ENCODE assay signal across 8 cellular contexts in genomic region chr20:24100370-24101011, GRCh38.
A peak's percentile ranks its signal among the peaks of the same experiment; 100 is the strongest.
DNase-seq lines count a peak whose midpoint lies in the region; ATAC-seq and TF ChIP-seq lines count a peak whose summit lies in the region.

No MANE protein-coding gene starts in this region.

- peaks cover 20% of the 10 kb centered on the region for H3K4me1 Mint-ChIP-seq in activated CD8-positive, alpha-beta memory T cell treated with anti-CD3 and anti-CD28 coated beads, Interleukin-2, amount 10 ng/mL, durations not matched to agents 7 days and 5 days

- H2BK120ac ChIP-seq in neuronal stem cell (ENCODE audit: low read depth, low read length) = no peak overlapping the region

- H3K4me1 ChIP-seq in esophagus squamous epithelium (peaks cover 0 to 3% (median 3%) of the 10 kb centered on the region in 3 donors), neuronal stem cell (ENCODE audit: control insufficient read depth in 2 of 2, insufficient read depth in 1 of 2, low read depth in 1 of 2, low read length in 2 of 2) (peaks cover 0 to 8% of the 10 kb centered on the region in 2 donors), upper lobe of left lung (no peaks in the 10 kb centered on the region)

- H3K14ac ChIP-seq in neuronal stem cell (ENCODE audit: low read length) = no peak overlapping the region

- CTCF ChIA-PET in AG04449 (lab: Yijun Ruan, JAX) = interaction anchor here (0.7 to 1.5 kb wide), 5 partner anchors 9 to 57 kb away, joined by 3 to 4 read pairs (median 4); no protein-coding TSS in a partner anchor
- CTCF ChIA-PET in activated CD8-positive, alpha-beta memory T cell treated with anti-CD3 and anti-CD28 coated beads, Interleukin-2, amount 10 ng/mL, durations not matched to agents 7 days and 5 days (lab: Charles Lee) = interaction anchor here (0.7 to 3.3 kb wide), 18 partner anchors 7 to 208 kb away, joined by 3 to 25 read pairs (median 3); no protein-coding TSS in a partner anchor

- no peak overlapping the region for H3K18ac ChIP-seq in neuronal stem cell (ENCODE audit: low read length)

- H3K9ac ChIP-seq in neuronal stem cell (ENCODE audit: low read depth, low read length, poor library complexity) = no peak overlapping the region

- H3K4me3 ChIP-seq in AG04449 (ENCODE audit: low read depth, low read length) (no peak overlapping the region), esophagus squamous epithelium (no peak overlapping the region), neuronal stem cell (ENCODE audit: low read length in 2 of 2) (no peak overlapping the region), upper lobe of left lung (no peak overlapping the region)

- H3K23ac ChIP-seq in neuronal stem cell (ENCODE audit: low read depth, low read length, poor library complexity) = no peak overlapping the region

- WGBS in esophagus squamous epithelium, 2 donors = 33 to 40% methylated on average over 5 of the region's 5 CpGs
- no CpG with 5 or more reads among the region's 5 CpGs for WGBS in neuronal stem cell (ENCODE audit: extremely low coverage in 2 of 2, insufficient read length in 2 of 2, insufficient replicate concordance in 1 of 2), 2 donors
- 32% methylated on average over 5 of the region's 5 CpGs for WGBS in upper lobe of left lung, 2 donors

- no peaks in the 10 kb centered on the region for H3K9me3 Mint-ChIP-seq in activated CD8-positive, alpha-beta memory T cell treated with anti-CD3 and anti-CD28 coated beads, Interleukin-2, amount 10 ng/mL, durations not matched to agents 7 days and 5 days (ENCODE audit: low read depth)

- H3K4ac ChIP-seq in neuronal stem cell (ENCODE audit: low read length) = no peak overlapping the region

- H3K36me3 Mint-ChIP-seq in activated CD8-positive, alpha-beta memory T cell treated with anti-CD3 and anti-CD28 coated beads, Interleukin-2, amount 10 ng/mL, durations not matched to agents 7 days and 5 days = no peaks in the 10 kb centered on the region

- no peak for TF ChIP-seq POLR2A in esophagus squamous epithelium (IDR thresholded peaks at IDR 0.05)
- no peak for TF ChIP-seq POLR2A in upper lobe of left lung (IDR thresholded peaks at IDR 0.05)

- H3K36me3 ChIP-seq in esophagus squamous epithelium (no peaks in the 10 kb centered on the region), neuronal stem cell (replicated peaks in 1 of 2; ENCODE audit: control insufficient read depth in 2 of 2, insufficient read depth in 2 of 2, low read length in 2 of 2) (no peaks in the 10 kb centered on the region), upper lobe of left lung (no peaks in the 10 kb centered on the region)

- no peak for TF ChIP-seq EP300 in upper lobe of left lung (IDR thresholded peaks at IDR 0.05)

- H2BK15ac ChIP-seq in neuronal stem cell (ENCODE audit: low read length) = no peak overlapping the region

- POLR2A ChIA-PET in AG04449 (lab: Yijun Ruan, JAX) = no interaction called here

- DNase-seq in AG04449 (ENCODE audit: low read depth, low spot score) (no peak), NCI-H82 treated with DMSO at 0.1 percent for 48 hours (lab: John Stamatoyannopoulos, UW; ENCODE audit: unreplicated experiment) (peak; percentile 47), esophagus squamous epithelium (lab: John Stamatoyannopoulos, UW) (no peak), neuronal stem cell (ENCODE audit: low spot score) (peak; percentile 44), upper lobe of left lung (peak in 1 of 2 donors; percentile 55)
- DNase-seq in activated CD8-positive, alpha-beta memory T cell treated with anti-CD3 and anti-CD28 coated beads, Interleukin-2, amount 10 ng/mL, durations not matched to agents 7 days and 5 days = peak; percentile 81

- peaks cover 28% of the 10 kb centered on the region for H3K27me3 Mint-ChIP-seq in activated CD8-positive, alpha-beta memory T cell treated with anti-CD3 and anti-CD28 coated beads, Interleukin-2, amount 10 ng/mL, durations not matched to agents 7 days and 5 days

- H3K4me3 Mint-ChIP-seq in activated CD8-positive, alpha-beta memory T cell treated with anti-CD3 and anti-CD28 coated beads, Interleukin-2, amount 10 ng/mL, durations not matched to agents 7 days and 5 days = no peak overlapping the region

- TF ChIP-seq CTCF in AG04449 (IDR thresholded peaks at IDR 0.05; ENCODE audit: insufficient read depth, low read length, missing control alignments) (peak; percentile 61), esophagus squamous epithelium (IDR thresholded peaks at IDR 0.05) (peak; percentile 47 to 78 (median 54)), upper lobe of left lung (IDR thresholded peaks at IDR 0.05) (peak; percentile 51 to 70 (median 65))

- H3K27me3 ChIP-seq in esophagus squamous epithelium (peaks cover 0 to 12% (median 0%) of the 10 kb centered on the region in 4 donors), neuronal stem cell (ENCODE audit: control insufficient read depth in 3 of 3, insufficient read depth in 3 of 3, low read depth in 1 of 3, low read length in 3 of 3) (no peaks in the 10 kb centered on the region), upper lobe of left lung (no peaks in the 10 kb centered on the region)

- H4K91ac ChIP-seq in neuronal stem cell (ENCODE audit: low read depth, low read length, poor library complexity) = no peak overlapping the region

- intact Hi-C loops in esophagus squamous epithelium (cut with DNase I) = no loop called here

- no peak overlapping the region for H2BK12ac ChIP-seq in neuronal stem cell (ENCODE audit: low read length)

- no peak overlapping the region for H2BK5ac ChIP-seq in neuronal stem cell (ENCODE audit: low read length)

- H2AK5ac ChIP-seq in neuronal stem cell (ENCODE audit: low read depth, low read length) = no peak overlapping the region

- H3K9me3 ChIP-seq in esophagus squamous epithelium (no peaks in the 10 kb centered on the region), neuronal stem cell (replicated peaks in 1 of 2; ENCODE audit: control insufficient read depth in 2 of 2, insufficient read depth in 1 of 2, low read depth in 1 of 2, low read length in 2 of 2) (no peaks in the 10 kb centered on the region), upper lobe of left lung (no peaks in the 10 kb centered on the region)

- no peaks in the 10 kb centered on the region for H3K79me1 ChIP-seq in neuronal stem cell (ENCODE audit: low read depth, low read length)

- no peak overlapping the region for H3K4me2 ChIP-seq in neuronal stem cell (ENCODE audit: insufficient read depth, low read length, poor library complexity, severe bottlenecking)

- H3K27ac ChIP-seq in esophagus squamous epithelium (no peak overlapping the region), neuronal stem cell (replicated peaks; ENCODE audit: low read length) (no peak overlapping the region), upper lobe of left lung (no peak overlapping the region)

- H2AFZ ChIP-seq in neuronal stem cell (ENCODE audit: low read length) = no peak overlapping the region

- H3K27ac Mint-ChIP-seq in activated CD8-positive, alpha-beta memory T cell treated with anti-CD3 and anti-CD28 coated beads, Interleukin-2, amount 10 ng/mL, durations not matched to agents 7 days and 5 days = peak overlapping the region; percentile 49

- H4K8ac ChIP-seq in neuronal stem cell (ENCODE audit: low read depth, low read length) = no peak overlapping the region

- ATAC-seq in GM18511 (IDR thresholded peaks at IDR 0.05; ENCODE audit: unreplicated experiment) (peak; percentile 91), HG03108 (IDR thresholded peaks at IDR 0.05; ENCODE audit: unreplicated experiment) (peak; percentile 74), upper lobe of left lung (ENCODE audit: low FRiP score in 2 of 2) (peak; percentile 84)
- peak; percentile 95 for ATAC-seq in activated CD8-positive, alpha-beta memory T cell treated with anti-CD3 and anti-CD28 coated beads, Interleukin-2, amount 10 ng/mL, durations not matched to agents 7 days and 5 days

Comparison
In these comparisons a context has a peak if more than half of its experiments do, and no peak if none do; other contexts are left out.
1. DNase-seq: peak in NCI-H82 treated with DMSO at 0.1 percent for 48 hours (single experiment), activated CD8-positive, alpha-beta memory T cell treated with anti-CD3 and anti-CD28 coated beads, Interleukin-2, amount 10 ng/mL, durations not matched to agents 7 days and 5 days (single experiment) and neuronal stem cell (single experiment); none in AG04449 (single experiment) and esophagus squamous epithelium (single experiment).
2. Peak in every context shown above with its lines, with median percentiles within 50 percentile points of each other: CTCF ChIP-seq and ATAC-seq.